In the genomic region with DNA sequence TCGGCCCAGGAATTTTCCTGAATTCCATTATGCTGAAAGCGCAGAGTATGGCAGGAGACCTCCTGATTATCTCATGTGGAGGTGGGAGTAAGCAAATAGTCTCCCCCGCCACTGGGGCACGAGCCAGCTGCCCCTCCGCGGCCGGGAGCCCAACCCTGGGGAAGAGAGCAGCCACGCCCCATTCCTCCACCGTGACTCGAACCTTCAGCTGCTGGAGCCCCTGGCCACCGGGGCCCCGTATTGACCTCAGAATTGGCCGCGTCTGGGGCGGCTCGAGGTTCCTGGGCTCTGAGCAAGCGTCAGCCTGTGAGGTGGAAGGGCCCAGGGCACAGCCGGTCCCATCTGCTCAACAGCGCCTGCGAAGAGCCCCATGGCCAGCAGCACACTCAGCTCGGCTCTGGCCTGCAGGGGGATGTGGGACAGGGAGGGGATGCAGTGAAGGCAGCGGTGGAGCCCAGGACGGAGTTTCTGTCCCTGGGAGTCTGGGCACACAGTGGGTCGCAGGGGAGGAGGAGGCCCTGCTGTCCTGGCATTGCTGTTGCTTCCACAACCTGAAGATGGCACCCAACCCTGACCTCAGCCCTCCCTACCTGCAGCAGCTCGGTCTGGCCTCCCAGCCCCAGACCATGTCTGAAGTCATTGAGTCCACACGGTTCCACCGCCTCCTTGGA, we compare ENCODE assay signal across 8 cellular contexts.
DNase-seq lines count a peak whose midpoint lies in the region; ATAC-seq and TF ChIP-seq lines count a peak whose summit lies in the region.

No MANE protein-coding gene starts in this region.

- H3K27me3 Mint-ChIP-seq in activated naive CD8-positive, alpha-beta T cell = peaks cover 29% of the 10 kb centered on the region

- no peaks in the 10 kb centered on the region for H3K36me3 Mint-ChIP-seq in activated naive CD8-positive, alpha-beta T cell

- TF ChIP-seq CTCF in A673 (conservative IDR thresholded peaks at IDR 0.05; ENCODE audit: low read depth, low read length) = peak; percentile 26; the same call in 1 of the 2 replicates

- ATAC-seq in left cardiac atrium = peak; percentile 34 to 76
- ATAC-seq in HG03045 (IDR thresholded peaks at IDR 0.05; ENCODE audit: unreplicated experiment) = no peak

- H3K27ac Mint-ChIP-seq in activated naive CD8-positive, alpha-beta T cell = no peak overlapping the region

- H3K36me3 ChIP-seq in A673 (ENCODE audit: insufficient read depth, low read length, poor library complexity, severe bottlenecking) = no peaks in the 10 kb centered on the region

- H3K27me3 ChIP-seq in A673 (replicated peaks; ENCODE audit: insufficient read depth, low read depth, low read length, poor library complexity) = peaks cover 34% of the 10 kb centered on the region

- CTCF ChIA-PET in A673 (lab: Charles Lee) = interaction anchor here (4.8 kb wide), 1 partner anchor 394 kb away, joined by 57 read pairs; no protein-coding TSS in a partner anchor

- peaks cover 5% of the 10 kb centered on the region for H3K4me1 Mint-ChIP-seq in activated naive CD8-positive, alpha-beta T cell (ENCODE audit: low read depth)

- POLR2A ChIA-PET in A673 (lab: Charles Lee; ENCODE audit: low non-redundant PET) = no interaction called here

- intact Hi-C loops in A673 (cut with micrococcal nuclease; ENCODE audit: unreplicated experiment) (loop anchor here (10.0 kb wide), 1 partner anchor 259 kb away; no protein-coding TSS in a partner anchor), left cardiac atrium (cut with DNase I) (loop anchor here (2.0 to 10.0 kb wide), 3 partner anchors 267 to 393 kb away; no protein-coding TSS in a partner anchor), posterior vena cava (cut with DNase I) (loop anchor here in 1 of 2 donors (5.0 kb wide), 1 partner anchor 392 kb away; no protein-coding TSS in a partner anchor)

- H3K9me3 ChIP-seq in A673 (ENCODE audit: low read depth, low read length, poor library complexity, severe bottlenecking) = no peaks in the 10 kb centered on the region

- BruUV-seq in A673 (replicated peaks; lab: Mats Ljungman, UMichigan) = no TSS peak

- H3K9me3 Mint-ChIP-seq in activated naive CD8-positive, alpha-beta T cell (ENCODE audit: low read depth) = no peaks in the 10 kb centered on the region

- no peak overlapping the region for H3K27ac ChIP-seq in A673 (ENCODE audit: low read depth, low read length, poor library complexity, severe bottlenecking)

- DNase-seq in A673 (ENCODE audit: low spot score) = no peak
- peak; percentile 39 for DNase-seq in GM04504 (ENCODE audit: low read depth)
- peak; percentile 95 for DNase-seq in LHCN-M2 (ENCODE audit: low read depth)
- DNase-seq in left cardiac atrium = peak; percentile 58
- peak; percentile 85 for DNase-seq in posterior vena cava (ENCODE audit: low spot score)
- DNase-seq in NCI-H524 treated with DMSO at 0.1 percent for 48 hours (lab: John Stamatoyannopoulos, UW) = no peak

- H3K4me1 ChIP-seq in A673 (ENCODE audit: insufficient read depth, low read length, poor library complexity, severe bottlenecking) = no peaks in the 10 kb centered on the region

- H3K4me3 Mint-ChIP-seq in activated naive CD8-positive, alpha-beta T cell = peak overlapping the region; percentile 28

- no peak overlapping the region for H3K4me3 ChIP-seq in A673 (ENCODE audit: low read depth, low read length, poor library complexity, severe bottlenecking)

Comparison
In these comparisons a context has a peak if more than half of its experiments do, and no peak if none do; other contexts are left out.
1. DNase-seq: peak in GM04504 (single experiment), LHCN-M2 (single experiment), left cardiac atrium (single experiment) and posterior vena cava (single experiment); none in A673 (single experiment) and NCI-H524 treated with DMSO at 0.1 percent for 48 hours (single experiment).